In the genomic region with DNA sequence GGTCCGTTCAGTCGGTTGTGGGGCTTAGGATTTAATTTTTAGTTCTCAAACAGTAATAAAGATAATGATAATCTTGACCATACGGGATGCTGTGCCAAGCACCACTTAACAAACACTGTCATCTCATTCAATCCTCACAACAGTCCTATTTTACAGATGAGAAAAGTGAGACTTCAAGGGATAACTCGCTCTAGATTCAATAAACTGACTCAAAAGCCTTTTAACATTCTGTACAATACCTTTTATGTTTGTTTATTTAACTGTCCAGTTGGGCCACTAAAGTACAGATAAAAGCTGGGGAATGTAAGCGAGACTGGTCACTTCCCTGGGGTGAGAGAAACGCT, we compare ENCODE assay signal across 8 cellular contexts. TPM values are rescaled to one million over a fixed set of nuclear protein-coding genes. Genes with fewer than 3 reads are reported as not detected.
DNase-seq lines count a peak whose midpoint lies in the region; ATAC-seq and TF ChIP-seq lines count a peak whose summit lies in the region.

No MANE protein-coding gene starts in this region.

- no peak overlapping the region for H3K27ac Mint-ChIP-seq in activated naive CD4-positive, alpha-beta T cell treated with anti-CD3 and anti-CD28 coated beads, Interleukin-2, amount 50 U/mL, for 24 hours
- peak overlapping the region; percentile 92 for H3K27ac Mint-ChIP-seq in memory B cell

- intact Hi-C loops in upper lobe of right lung (cut with DNase I), result no loop called here

- H3K27me3 Mint-ChIP-seq in activated naive CD4-positive, alpha-beta T cell treated with anti-CD3 and anti-CD28 coated beads, Interleukin-2, amount 50 U/mL, for 24 hours, result peaks cover 23% of the 10 kb centered on the region
- H3K27me3 Mint-ChIP-seq in memory B cell, result no peaks in the 10 kb centered on the region

- DNase-seq in activated naive CD4-positive, alpha-beta T cell treated with anti-CD3 and anti-CD28 coated beads, Interleukin-2, amount 50 U/mL, for 16 hours, result no peak
- DNase-seq in astrocyte of the cerebellum (ENCODE audit: low read depth) (no peak), memory B cell (ENCODE audit: low spot score in 2 of 2) (no peak), upper lobe of right lung (no peak), occipital lobe (lab: John Stamatoyannopoulos, UW) (no peak)
- DNase-seq in activated CD4-positive, alpha-beta T cell treated with anti-CD3 and anti-CD28 coated beads for 48 hours, result no peak

- no peaks in the 10 kb centered on the region for H3K9me3 ChIP-seq in upper lobe of right lung

- in situ Hi-C loops in astrocyte of the cerebellum (cut with HindIII; ENCODE audit: low sequenced_read_pairs), result no loop called here

- H3K4me3 Mint-ChIP-seq in activated naive CD4-positive, alpha-beta T cell treated with anti-CD3 and anti-CD28 coated beads, Interleukin-2, amount 50 U/mL, for 24 hours, result peak overlapping the region; percentile 90
- H3K4me3 Mint-ChIP-seq in memory B cell, result peak overlapping the region; percentile 95

- H3K4me1 Mint-ChIP-seq in activated naive CD4-positive, alpha-beta T cell treated with anti-CD3 and anti-CD28 coated beads, Interleukin-2, amount 50 U/mL, for 24 hours, result peaks cover 20% of the 10 kb centered on the region
- peaks cover 27% of the 10 kb centered on the region for H3K4me1 Mint-ChIP-seq in memory B cell

- no peaks in the 10 kb centered on the region for H3K36me3 ChIP-seq in upper lobe of right lung

- H3K4me1 ChIP-seq in upper lobe of right lung, result peaks cover 10% of the 10 kb centered on the region

- H3K9me3 Mint-ChIP-seq in activated naive CD4-positive, alpha-beta T cell treated with anti-CD3 and anti-CD28 coated beads, Interleukin-2, amount 50 U/mL, for 24 hours, result no peaks in the 10 kb centered on the region
- H3K9me3 Mint-ChIP-seq in memory B cell, result peaks cover 2% of the 10 kb centered on the region

- ATAC-seq in memory B cell (ENCODE audit: low read depth), result no peak
- no peak for ATAC-seq in upper lobe of right lung
- ATAC-seq in HG03439 (IDR thresholded peaks at IDR 0.05; ENCODE audit: unreplicated experiment), result no peak

- H3K36me3 Mint-ChIP-seq in activated naive CD4-positive, alpha-beta T cell treated with anti-CD3 and anti-CD28 coated beads, Interleukin-2, amount 50 U/mL, for 24 hours, result peaks cover 1% of the 10 kb centered on the region
- H3K36me3 Mint-ChIP-seq in memory B cell, result no peaks in the 10 kb centered on the region

- H3K27me3 ChIP-seq in upper lobe of right lung, result no peaks in the 10 kb centered on the region

- H3K27ac ChIP-seq in upper lobe of right lung, result no peak overlapping the region

- no peak for TF ChIP-seq CTCF in astrocyte of the cerebellum (IDR thresholded peaks at IDR 0.05; ENCODE audit: low read depth, low read length, missing control alignments)
- TF ChIP-seq CTCF in upper lobe of right lung (IDR thresholded peaks at IDR 0.05), result no peak

- H3K4me3 ChIP-seq in astrocyte of the cerebellum (ENCODE audit: low read depth, low read length) (peak overlapping the region; percentile 80), upper lobe of right lung (peak overlapping the region; percentile 89)

RNA-seq across cellular contexts. Expression of a gene that starts 0.4 kb away (rescaled TPM):
- total RNA-seq in upper lobe of right lung (3.0 TPM), occipital lobe (6.2 TPM)

RNA-seq across cellular contexts. Expression of a gene that starts 33.0 kb away (rescaled TPM):
- total RNA-seq in upper lobe of right lung, result 11.5 TPM
- total RNA-seq in occipital lobe, result 2.3 TPM
